1 cellular context compared by ENCODE assay signal in the genomic region with DNA sequence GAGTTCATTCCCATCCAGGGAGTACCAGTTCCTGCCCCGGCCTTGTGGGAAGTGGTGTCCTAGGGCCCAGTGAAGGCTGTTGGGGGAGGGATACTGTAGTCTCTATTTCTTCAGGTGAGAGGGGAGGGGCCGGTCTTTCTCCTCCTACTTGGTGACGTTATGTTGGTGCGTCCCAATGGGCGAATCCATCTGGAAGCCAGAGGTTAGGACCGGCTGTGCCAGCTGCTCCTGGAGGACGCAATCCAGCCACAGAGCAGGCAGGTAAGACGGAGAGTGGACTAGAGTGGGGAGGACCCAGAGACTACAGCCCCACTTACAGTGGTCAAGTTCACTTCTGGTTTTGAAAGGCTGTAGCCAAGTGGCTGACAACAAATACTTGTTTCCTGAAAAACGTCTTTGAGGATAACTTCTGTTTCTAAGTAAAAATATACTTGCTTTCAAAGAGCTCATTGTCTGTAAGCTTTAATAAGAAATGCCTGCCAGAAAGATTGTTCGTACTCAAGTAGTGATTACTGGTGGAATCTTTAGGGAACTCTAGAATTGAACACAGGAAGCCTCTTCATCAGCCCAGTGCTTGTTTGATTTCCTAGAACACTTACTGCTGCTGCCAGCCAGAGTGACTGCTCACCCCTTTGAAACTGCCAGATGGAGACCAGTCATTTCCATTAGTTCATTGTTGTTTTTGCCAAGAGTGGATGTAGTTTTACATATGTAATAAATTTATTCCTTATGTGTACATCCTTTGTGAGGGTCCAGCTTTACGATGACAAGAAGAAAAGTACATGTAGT.
TF ChIP-seq lines count a peak whose summit lies in the region.

No MANE protein-coding gene starts in this region.

TF ChIP-seq in H1, 55 proteins besides CTCF, POLR2A, EP300 and RAD21:
- peak; percentile 69 for TF ChIP-seq CREB1 (IDR thresholded peaks at IDR 0.05)
- TF ChIP-seq KDM4A (IDR thresholded peaks at IDR 0.05; ENCODE audit: low read depth, low read length, severe bottlenecking), result no peak
- TF ChIP-seq SAP30 (IDR thresholded peaks at IDR 0.05; ENCODE audit: insufficient read depth, insufficient replicate concordance, low read length), result no peak
